22 cellular contexts compared by ENCODE assay signal in genomic region chr12:12986775-12987332, GRCh38. TPM values are rescaled to one million over a fixed set of nuclear protein-coding genes. Genes with fewer than 3 reads are reported as not detected.
DNase-seq lines count a peak whose midpoint lies in the region; ATAC-seq and TF ChIP-seq lines count a peak whose summit lies in the region.
"Had no signal": no experiment of that assay in that cellular context is flagged by ENCODE, and none has a peak within 500 bp of the region (broad histone marks: within the 10 kb centered on the region; RNA-seq: fewer than 3 reads in every experiment).

No MANE protein-coding gene starts in this region.

- no peaks in the 10 kb centered on the region for H3K79me2 ChIP-seq in Karpas-422 (ENCODE audit: low read length)

- no peaks in the 10 kb centered on the region for H4K20me1 ChIP-seq in Karpas-422 (ENCODE audit: insufficient read depth, low read depth, low read length)
- H4K20me1 ChIP-seq: BLaER1 treated with 17β-estradiol and CSF1 and Interleukin-3, amounts not matched to agents 10 nM and 100 nM had no signal

- H3K4me1 ChIP-seq in A673 (ENCODE audit: insufficient read depth, low read length, poor library complexity, severe bottlenecking), result peaks cover 17% of the 10 kb centered on the region
- peaks cover 4% of the 10 kb centered on the region for H3K4me1 ChIP-seq in Karpas-422 (ENCODE audit: low read length)

- H3K36me3 ChIP-seq in A673 (ENCODE audit: insufficient read depth, low read length, poor library complexity, severe bottlenecking) (peaks cover 13% of the 10 kb centered on the region), Karpas-422 (ENCODE audit: insufficient read depth, low read length) (no peaks in the 10 kb centered on the region)

- no peak overlapping the region for H3K9ac ChIP-seq in Karpas-422 (ENCODE audit: low read length)
- H3K9ac ChIP-seq: BLaER1 treated with 17β-estradiol and CSF1 and Interleukin-3, amounts not matched to agents 10 nM and 100 nM had no signal

- peak overlapping the region; percentile 43 for H3K27ac ChIP-seq in A673 (ENCODE audit: low read depth, low read length, poor library complexity, severe bottlenecking)
- H3K27ac ChIP-seq in Karpas-422 (ENCODE audit: low read length), result no peak overlapping the region
- H3K27ac ChIP-seq: BLaER1 treated with 17β-estradiol and CSF1 and Interleukin-3, amounts not matched to agents 10 nM and 100 nM; RWPE1 had no signal

- H3K9me3 ChIP-seq in A673 (ENCODE audit: low read depth, low read length, poor library complexity, severe bottlenecking) (no peaks in the 10 kb centered on the region), Karpas-422 (ENCODE audit: low read length) (no peaks in the 10 kb centered on the region)
- H3K9me3 ChIP-seq: BLaER1 treated with 17β-estradiol and CSF1 and Interleukin-3, amounts not matched to agents 10 nM and 100 nM had no signal

- H3K9me2 ChIP-seq in Karpas-422 (replicated peaks; ENCODE audit: insufficient read depth, low read length), result no peaks in the 10 kb centered on the region

- no TSS peak for BruUV-seq in A673 (replicated peaks; lab: Mats Ljungman, UMichigan)

- H3K4me3 ChIP-seq in A673 (ENCODE audit: low read depth, low read length, poor library complexity, severe bottlenecking) (no peak overlapping the region), Karpas-422 (ENCODE audit: low read length) (no peak overlapping the region)
- H3K4me3 ChIP-seq: BLaER1 treated with 17β-estradiol and CSF1 and Interleukin-3, amounts not matched to agents 10 nM and 100 nM had no signal

- no peak for ATAC-seq in GM21390 (IDR thresholded peaks at IDR 0.05; ENCODE audit: unreplicated experiment)

- no peak overlapping the region for H2AFZ ChIP-seq in Karpas-422 (ENCODE audit: low read length)

- intact Hi-C loops in A673 (cut with micrococcal nuclease; ENCODE audit: unreplicated experiment), result loop anchor here (5.0 kb wide), 1 partner anchor 110 kb away; no protein-coding TSS in a partner anchor

- peak; percentile 29; the same call in 1 of the 2 replicates for TF ChIP-seq CTCF in A673 (conservative IDR thresholded peaks at IDR 0.05; ENCODE audit: low read depth, low read length)

- CTCF ChIA-PET in A673 (lab: Charles Lee), result interaction anchor here (0.6 to 1.5 kb wide), 4 partner anchors 10 to 225 kb away, joined by 3 to 12 read pairs (median 4); no protein-coding TSS in a partner anchor

- POLR2A ChIA-PET in A673 (lab: Charles Lee; ENCODE audit: low non-redundant PET), result interaction anchor here (0.6 kb wide), 1 partner anchor 30 kb away, joined by 4 read pairs; no protein-coding TSS in a partner anchor

- H3K27me3 ChIP-seq in A673 (replicated peaks; ENCODE audit: insufficient read depth, low read depth, low read length, poor library complexity) (no peaks in the 10 kb centered on the region), Karpas-422 (ENCODE audit: low read length) (no peaks in the 10 kb centered on the region)
- H3K27me3 ChIP-seq: BLaER1 treated with 17β-estradiol and CSF1 and Interleukin-3, amounts not matched to agents 10 nM and 100 nM had no signal

- peak; percentile 3 for DNase-seq in NCI-H2029 (lab: John Stamatoyannopoulos, UW)
- no peak for DNase-seq in NCI-H2029 treated with DMSO at 0.1 percent for 48 hours (lab: John Stamatoyannopoulos, UW)
- peak; percentile 69 for DNase-seq in A673 (ENCODE audit: low spot score)
- DNase-seq in Karpas-422, result peak; percentile 53
- DNase-seq in OCI-M1 (lab: John Stamatoyannopoulos, UW), result peak; percentile 7
- no peak for DNase-seq in stimulated activated naive CD4-positive, alpha-beta T cell treated with Interleukin-2 at 50 U/mL for 16 hours (lab: John Stamatoyannopoulos, UW)
- DNase-seq: DND-41, KG1, MM.1S, NCI-H1048, NCI-H1417, NCI-H748 treated with DMSO at 0.1 percent for 48 hours, SHP77, T-helper 9 cell had no signal

- no peak overlapping the region for H3K4me2 ChIP-seq in Karpas-422 (ENCODE audit: low read depth, low read length, poor library complexity, severe bottlenecking)
- H3K4me2 ChIP-seq: BLaER1 treated with 17β-estradiol and CSF1 and Interleukin-3, amounts not matched to agents 10 nM and 100 nM had no signal

RNA-seq across cellular contexts. Expression of gene HEBP1, which starts 13.2 kb away (rescaled TPM):
- total RNA-seq in A673 (2021), result 26.7 and 28.1 TPM in 2 replicates
- total RNA-seq in Karpas-422 (2014; rRNA removed; shearing (Covaris generic); ENCODE audit: low replicate concordance), result 0.22 and 0.34 TPM in 2 replicates

RNA-seq across cellular contexts. Expression of gene GPRC5D, which starts 34.9 kb away (rescaled TPM):
- not detected in 2 replicates for total RNA-seq in A673 (2021)
- not detected in 2 replicates for total RNA-seq in Karpas-422 (2014; rRNA removed; shearing (Covaris generic); ENCODE audit: low replicate concordance)
- total RNA-seq: A172; CD4-positive, alpha-beta T cell; HT1080; NCI-H460; SK-MEL-5 had no signal

RNA-seq across cellular contexts. Expression of gene FAM234B, which starts 57.3 kb away (rescaled TPM):
- 11.8 and 13.2 TPM in 2 replicates for total RNA-seq in A673 (2021)
- total RNA-seq in Karpas-422 (2014; rRNA removed; shearing (Covaris generic); ENCODE audit: low replicate concordance), result 3.9 and 5.6 TPM in 2 replicates

Comparison
In these comparisons a context has a peak if more than half of its experiments do, and no peak if none do; other contexts are left out.
1. DNase-seq: peak in NCI-H2029 (single experiment), A673 (single experiment), Karpas-422 (single experiment) and OCI-M1 (single experiment); none in NCI-H2029 treated with DMSO at 0.1 percent for 48 hours (single experiment) and stimulated activated naive CD4-positive, alpha-beta T cell treated with Interleukin-2 at 50 U/mL for 16 hours (single experiment).
2. RNA of gene HEBP1, which starts 13.2 kb away (total RNA-seq): 26.7 to 28.1 TPM in A673; 0.22 to 0.34 TPM in Karpas-422; every median in the first group is over 10 times any median in the second.